ENCODE assay signal across 24 cellular contexts in the genomic region with DNA sequence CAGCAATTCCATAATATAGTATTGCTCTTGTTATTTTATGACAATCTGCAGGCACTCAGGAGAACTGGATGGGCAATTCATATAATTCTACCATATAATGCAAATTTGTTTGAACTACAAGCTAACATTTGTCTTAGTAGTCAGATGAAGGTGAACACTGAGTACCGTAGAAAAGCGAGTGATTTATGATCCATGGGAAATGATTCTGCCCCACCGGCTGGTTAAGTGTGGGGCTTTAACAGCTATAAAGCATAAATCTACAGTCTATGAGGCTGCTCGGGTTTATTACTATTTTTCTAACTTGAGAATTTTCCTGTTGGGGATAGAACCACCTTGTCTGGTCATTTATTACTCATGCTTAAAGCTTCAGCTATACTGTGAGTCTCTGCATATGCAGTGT.
DNase-seq lines count a peak whose midpoint lies in the region; ATAC-seq and TF ChIP-seq lines count a peak whose summit lies in the region.
"Had no signal": no experiment of that assay in that cellular context is flagged by ENCODE, and none has a peak within 500 bp of the region (broad histone marks: within the 10 kb centered on the region; RNA-seq: fewer than 3 reads in every experiment).

No MANE protein-coding gene starts in this region.

- no peak for TF ChIP-seq POLR2A in lower leg skin (IDR thresholded peaks at IDR 0.05)

- H3K4me3 Mint-ChIP-seq in nephron progenitor cell: no peak overlapping the region
- H3K4me3 Mint-ChIP-seq: CD14-positive monocyte; CD4-positive, alpha-beta T cell; CD8-positive, alpha-beta memory T cell had no signal

- intact Hi-C loops in lower leg skin (cut with DNase I; ENCODE audit: low total_unique reads): no loop called here
- intact Hi-C loops in posterior cingulate gyrus (cut with DNase I): no loop called here

- WGBS in lower leg skin, 2 donors: 34 to 36% methylated on average over 4 of the region's 4 CpGs

- H3K79me2 ChIP-seq in OCI-LY3 (ENCODE audit: low read length): no peaks in the 10 kb centered on the region

- no peak overlapping the region for H3K27ac Mint-ChIP-seq in nephron progenitor cell
- H3K27ac Mint-ChIP-seq: CD14-positive monocyte; CD4-positive, alpha-beta T cell; CD8-positive, alpha-beta memory T cell had no signal

- H3K4me2 ChIP-seq in OCI-LY3 (ENCODE audit: low read length): no peak overlapping the region
- H3K4me2 ChIP-seq: A549; BLaER1 treated with 17β-estradiol and CSF1 and Interleukin-3, amounts not matched to agents 10 nM and 100 nM had no signal

- DNase-seq in HEK293T (ENCODE audit: extremely low spot score) (peak; percentile 17), NCI-H526 (lab: John Stamatoyannopoulos, UW) (peak; percentile 30 to 43), nephron progenitor cell (peak; percentile 4), lower leg skin (ENCODE audit: low spot score in 2 of 2) (no peak), posterior cingulate gyrus (no peak)
- DNase-seq: 8988T; ACHN; AML-193; BE2C; CD4-positive, alpha-beta T cell; CD8-positive, alpha-beta memory T cell; DMS 273 treated with DMSO at 0.1 percent for 48 hours; DMS79; EL; GDM1; GM23248; H7; HCEC 1CT had no signal

- H3K9me3 Mint-ChIP-seq in nephron progenitor cell: no peaks in the 10 kb centered on the region
- H3K9me3 Mint-ChIP-seq: CD14-positive monocyte had no signal

- no peak overlapping the region for H3K9ac ChIP-seq in OCI-LY3 (ENCODE audit: low read length)
- H3K9ac ChIP-seq: BLaER1 treated with 17β-estradiol and CSF1 and Interleukin-3, amounts not matched to agents 10 nM and 100 nM; GM23248 had no signal

- CTCF ChIA-PET in HEK293T (lab: Yijun Ruan, JAX): no interaction called here

- H3K4me1 Mint-ChIP-seq in nephron progenitor cell: peaks cover 20% of the 10 kb centered on the region
- H3K4me1 Mint-ChIP-seq: CD14-positive monocyte; CD8-positive, alpha-beta memory T cell had no signal

- H4K20me1 ChIP-seq in OCI-LY3 (ENCODE audit: insufficient read depth, low read length): no peaks in the 10 kb centered on the region
- H4K20me1 ChIP-seq: BLaER1 treated with 17β-estradiol and CSF1 and Interleukin-3, amounts not matched to agents 10 nM and 100 nM had no signal

- H3K9me3 ChIP-seq in OCI-LY3 (ENCODE audit: insufficient read depth, low read length): no peaks in the 10 kb centered on the region
- H3K9me3 ChIP-seq: A549; BE2C; BLaER1 treated with 17β-estradiol and CSF1 and Interleukin-3, amounts not matched to agents 10 nM and 100 nM had no signal

- no peak for TF ChIP-seq CTCF in OCI-LY3 (IDR thresholded peaks at IDR 0.05; ENCODE audit: low read depth, low read length)
- TF ChIP-seq CTCF in nephron progenitor cell (IDR thresholded peaks at IDR 0.05): no peak
- no peak for TF ChIP-seq CTCF in lower leg skin (IDR thresholded peaks at IDR 0.05)

- peak overlapping the region; percentile 37; the same call in 1 of the 2 replicates for H2AFZ ChIP-seq in OCI-LY3 (ENCODE audit: low read depth, low read length)
- H2AFZ ChIP-seq: GM23248 had no signal

- H3K4me3 ChIP-seq in OCI-LY3 (ENCODE audit: low read length) (no peak overlapping the region), lower leg skin (ENCODE audit: low read depth, poor library complexity, severe bottlenecking) (no peak overlapping the region)
- H3K4me3 ChIP-seq: A549; BLaER1 treated with 17β-estradiol and CSF1 and Interleukin-3, amounts not matched to agents 10 nM and 100 nM; GM12878; GM23248 had no signal

- POLR2A ChIA-PET in HEK293T (lab: Yijun Ruan, JAX): no interaction called here

- no peaks in the 10 kb centered on the region for H3K4me1 ChIP-seq in OCI-LY3 (ENCODE audit: low read length)
- H3K4me1 ChIP-seq: A549; BLaER1 treated with 17β-estradiol and CSF1 and Interleukin-3, amounts not matched to agents 10 nM and 100 nM had no signal

- H3K27ac ChIP-seq in OCI-LY3 (ENCODE audit: low read length): no peak overlapping the region
- H3K27ac ChIP-seq: A549; BLaER1 treated with 17β-estradiol and CSF1 and Interleukin-3, amounts not matched to agents 10 nM and 100 nM; GM23248 had no signal

- no peaks in the 10 kb centered on the region for H3K36me3 Mint-ChIP-seq in nephron progenitor cell (ENCODE audit: low read depth)
- H3K36me3 Mint-ChIP-seq: CD14-positive monocyte; CD8-positive, alpha-beta memory T cell had no signal

- no peaks in the 10 kb centered on the region for H3K27me3 Mint-ChIP-seq in nephron progenitor cell (ENCODE audit: low read depth, poor library complexity)
- H3K27me3 Mint-ChIP-seq: CD4-positive, alpha-beta T cell; CD8-positive, alpha-beta memory T cell had no signal

- H3K36me3 ChIP-seq in OCI-LY3 (replicated peaks; ENCODE audit: low read depth, low read length): no peaks in the 10 kb centered on the region
- H3K36me3 ChIP-seq: BE2C; BLaER1 treated with 17β-estradiol and CSF1 and Interleukin-3, amounts not matched to agents 10 nM and 100 nM had no signal

- no peak for ATAC-seq in HG03439 (IDR thresholded peaks at IDR 0.05; ENCODE audit: unreplicated experiment)
- ATAC-seq: A549, GM12878 had no signal

- no peaks in the 10 kb centered on the region for H3K27me3 ChIP-seq in OCI-LY3 (ENCODE audit: low read depth, low read length)
- H3K27me3 ChIP-seq: BE2C; BLaER1 treated with 17β-estradiol and CSF1 and Interleukin-3, amounts not matched to agents 10 nM and 100 nM had no signal

TF ChIP-seq in HEK293T, 16 proteins besides CTCF, POLR2A, EP300 and RAD21:
- no peak for TF ChIP-seq SP1 (IDR thresholded peaks at IDR 0.05)
- no peak for TF ChIP-seq ARNT (IDR thresholded peaks at IDR 0.05)
- TF ChIP-seq TARDBP (IDR thresholded peaks at IDR 0.05): no peak
- TF ChIP-seq FOXA1 (IDR thresholded peaks at IDR 0.05): no peak
- peak; percentile 71 for TF ChIP-seq CTBP1 (IDR thresholded peaks at IDR 0.05; ENCODE audit: borderline replicate concordance)
- TF ChIP-seq BHLHE40 (IDR thresholded peaks at IDR 0.05; ENCODE audit: borderline replicate concordance): no peak
- peak; percentile 91 for TF ChIP-seq PKNOX1 (IDR thresholded peaks at IDR 0.05)
- no peak for TF ChIP-seq ZNF384 (IDR thresholded peaks at IDR 0.05)
- no peak for TF ChIP-seq ELF4 (IDR thresholded peaks at IDR 0.05)

Comparison
In these comparisons a context has a peak if more than half of its experiments do, and no peak if none do; other contexts are left out.
1. DNase-seq: peak in HEK293T (single experiment), NCI-H526 (2 of 2) and nephron progenitor cell (single experiment); none in lower leg skin (0 of 2) and posterior cingulate gyrus (0 of 10).